Comparison of ENCODE assay signal across 22 cellular contexts in the genomic region with DNA sequence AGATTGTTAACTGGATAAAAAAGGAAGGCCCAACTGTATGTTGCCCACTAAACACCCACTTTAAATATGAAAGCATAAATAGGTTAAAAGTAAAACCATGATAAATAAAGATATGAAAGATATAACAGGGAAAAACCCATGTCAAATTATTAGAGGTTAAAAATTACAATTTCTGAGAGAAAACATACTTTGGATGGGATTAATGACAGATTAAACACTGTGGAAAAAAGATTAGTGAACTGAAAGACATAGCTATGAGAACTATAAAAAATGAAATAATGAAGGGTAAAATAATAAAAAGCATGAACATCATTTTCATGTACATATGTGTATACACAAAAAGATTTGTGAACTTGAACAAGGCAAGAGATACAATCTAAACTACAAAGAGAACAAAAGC. TPM values are rescaled to one million over a fixed set of nuclear protein-coding genes. Genes with fewer than 3 reads are reported as not detected.
A peak's percentile ranks its signal among the peaks of the same experiment; 100 is the strongest.
DNase-seq lines count a peak whose midpoint lies in the region; ATAC-seq and TF ChIP-seq lines count a peak whose summit lies in the region.
"Had no signal": no experiment of that assay in that cellular context is flagged by ENCODE, and none has a peak within 500 bp of the region (broad histone marks: within the 10 kb centered on the region; RNA-seq: fewer than 3 reads in every experiment).

No MANE protein-coding gene starts in this region.

- POLR2A ChIA-PET in HEK293 (lab: Yijun Ruan, JAX) = interaction anchor here (1.1 kb wide), 1 partner anchor 9 kb away, joined by 4 read pairs; no protein-coding TSS in a partner anchor

- H4K20me1 ChIP-seq in BLaER1 = no peaks in the 10 kb centered on the region

- TF ChIP-seq CTCF in HEK293 (tag by site-specific recombination; IDR thresholded peaks at IDR 0.05) (no peak), neural crest cell (conservative IDR thresholded peaks at IDR 0.05) (no peak)

- no peaks in the 10 kb centered on the region for H3K27me3 ChIP-seq in BLaER1
- H3K27me3 ChIP-seq: BE2C had no signal

- peaks cover 41% of the 10 kb centered on the region for H3K36me3 Mint-ChIP-seq in central memory CD8-positive, alpha-beta T cell (ENCODE audit: insufficient read depth)
- peaks cover 86% of the 10 kb centered on the region for H3K36me3 Mint-ChIP-seq in neural crest cell (ENCODE audit: low read depth)

- no peak overlapping the region for H3K9ac ChIP-seq in BLaER1
- H3K9ac ChIP-seq: GM23248 had no signal

- no peaks in the 10 kb centered on the region for H3K4me1 Mint-ChIP-seq in central memory CD8-positive, alpha-beta T cell
- peaks cover 19% of the 10 kb centered on the region for H3K4me1 Mint-ChIP-seq in neural crest cell

- H3K4me3 ChIP-seq in BLaER1 = peak overlapping the region; percentile 47
- H3K4me3 ChIP-seq in HEK293 (ENCODE audit: low read depth, low read length) = no peak overlapping the region
- H3K4me3 ChIP-seq: A549, GM23248 had no signal

- H3K27ac Mint-ChIP-seq in central memory CD8-positive, alpha-beta T cell (ENCODE audit: low read depth) = peak overlapping the region; percentile 62
- H3K27ac Mint-ChIP-seq in neural crest cell (ENCODE audit: unreplicated experiment) = no peak overlapping the region
- H3K27ac Mint-ChIP-seq: CD8-positive, alpha-beta T cell had no signal

- no peaks in the 10 kb centered on the region for H3K4me1 ChIP-seq in BLaER1
- H3K4me1 ChIP-seq in HEK293 (ENCODE audit: control insufficient read depth, insufficient read depth, low read length) = no peaks in the 10 kb centered on the region
- H3K4me1 ChIP-seq: A549, BE2C had no signal

- peak overlapping the region; percentile 38 for H3K4me3 Mint-ChIP-seq in central memory CD8-positive, alpha-beta T cell
- H3K4me3 Mint-ChIP-seq in neural crest cell = peak overlapping the region; percentile 20
- H3K4me3 Mint-ChIP-seq: CD4-positive, CD25-positive, alpha-beta regulatory T cell; CD8-positive, alpha-beta T cell had no signal

- H3K27ac ChIP-seq in BLaER1 (no peak overlapping the region), HEK293 (ENCODE audit: extremely low read depth, low read depth, low read length) (no peak overlapping the region)
- H3K27ac ChIP-seq: A549, C4-2B, GM23248 had no signal

- peaks cover 40% of the 10 kb centered on the region for H3K9me3 Mint-ChIP-seq in central memory CD8-positive, alpha-beta T cell
- H3K9me3 Mint-ChIP-seq in neural crest cell = peaks cover 36% of the 10 kb centered on the region

- DNase-seq in central memory CD8-positive, alpha-beta T cell (ENCODE audit: low spot score in 2 of 2) = no peak
- DNase-seq in neural crest cell (ENCODE audit: low read depth, low spot score) (no peak), OCI-M2 (lab: John Stamatoyannopoulos, UW; ENCODE audit: unreplicated experiment) (no peak), epidermal melanocyte (ENCODE audit: insufficient read length, low spot score) (no peak)
- DNase-seq: 8988T; ACHN; AML-193; BE2C; Caco-2; CD4-positive, CD25-positive, alpha-beta regulatory T cell; CD8-positive, alpha-beta T cell; DMS153; DND-41; GM23248; H7; HCEC 1CT had no signal

- H3K36me3 ChIP-seq in BLaER1 = peaks cover 100% of the 10 kb centered on the region
- H3K36me3 ChIP-seq in HEK293 (ENCODE audit: control insufficient read depth in 2 of 2, insufficient read depth in 1 of 2, low read length in 2 of 2) = peaks cover 29 to 73% of the 10 kb centered on the region in 2 experiments

- no peaks in the 10 kb centered on the region for H3K27me3 Mint-ChIP-seq in central memory CD8-positive, alpha-beta T cell
- peaks cover 3% of the 10 kb centered on the region for H3K27me3 Mint-ChIP-seq in neural crest cell (ENCODE audit: low read depth)
- H3K27me3 Mint-ChIP-seq: CD4-positive, CD25-positive, alpha-beta regulatory T cell had no signal

- CTCF ChIA-PET in HEK293 (lab: Yijun Ruan, JAX) = no interaction called here

- H3K9me3 ChIP-seq in BLaER1 = peaks cover 100% of the 10 kb centered on the region
- H3K9me3 ChIP-seq in HEK293 (ENCODE audit: control insufficient read depth, insufficient read depth, low read depth, low read length) = 0 out of 2 replicates have a peak, but pooled peaks cover 3% of the 10 kb centered on the region

- no peak overlapping the region for H3K4me2 ChIP-seq in BLaER1
- H3K4me2 ChIP-seq: A549 had no signal

- ATAC-seq in central memory CD8-positive, alpha-beta T cell (replicated peaks; ENCODE audit: extremely low read depth, poor library complexity, severe bottlenecking) = no peak
- ATAC-seq in GM21381 (IDR thresholded peaks at IDR 0.05; ENCODE audit: unreplicated experiment) = no peak
- no peak for ATAC-seq in HG03139 (IDR thresholded peaks at IDR 0.05; ENCODE audit: unreplicated experiment)
- ATAC-seq: A549; CD8-positive, alpha-beta T cell had no signal

TF ChIP-seq in HEK293, 187 proteins besides CTCF, POLR2A, EP300 and RAD21:
- TF ChIP-seq KLF8 (tag by site-specific recombination; IDR thresholded peaks at IDR 0.05) = no peak
- TF ChIP-seq KLF17 (tag by site-specific recombination; IDR thresholded peaks at IDR 0.05) = no peak
- no peak for TF ChIP-seq ZNF670 (tag by site-specific recombination; IDR thresholded peaks at IDR 0.05; ENCODE audit: low read depth)
- TF ChIP-seq PBX3 (CRISPR knock-in tag; IDR thresholded peaks at IDR 0.05) = no peak
- TF ChIP-seq SETDB1 (IDR thresholded peaks at IDR 0.05; ENCODE audit: insufficient read length, low read length) = peak; percentile 37

RNA-seq across cellular contexts. Expression of gene ZNF577, which starts 2.2 kb away (rescaled TPM):
- total RNA-seq in neural crest cell = 15.7 and 20.4 TPM in 2 replicates

RNA-seq across cellular contexts. Expression of gene ZNF649, which starts 14.9 kb away (rescaled TPM):
- total RNA-seq in neural crest cell = 33.7 TPM in 2 replicates

RNA-seq across cellular contexts. Expression of gene ZNF613, which starts 37.3 kb away (rescaled TPM):
- 6.3 and 8.7 TPM in 2 replicates for total RNA-seq in neural crest cell
